Comparison of ENCODE assay signal across 1 cellular context in the genomic region with DNA sequence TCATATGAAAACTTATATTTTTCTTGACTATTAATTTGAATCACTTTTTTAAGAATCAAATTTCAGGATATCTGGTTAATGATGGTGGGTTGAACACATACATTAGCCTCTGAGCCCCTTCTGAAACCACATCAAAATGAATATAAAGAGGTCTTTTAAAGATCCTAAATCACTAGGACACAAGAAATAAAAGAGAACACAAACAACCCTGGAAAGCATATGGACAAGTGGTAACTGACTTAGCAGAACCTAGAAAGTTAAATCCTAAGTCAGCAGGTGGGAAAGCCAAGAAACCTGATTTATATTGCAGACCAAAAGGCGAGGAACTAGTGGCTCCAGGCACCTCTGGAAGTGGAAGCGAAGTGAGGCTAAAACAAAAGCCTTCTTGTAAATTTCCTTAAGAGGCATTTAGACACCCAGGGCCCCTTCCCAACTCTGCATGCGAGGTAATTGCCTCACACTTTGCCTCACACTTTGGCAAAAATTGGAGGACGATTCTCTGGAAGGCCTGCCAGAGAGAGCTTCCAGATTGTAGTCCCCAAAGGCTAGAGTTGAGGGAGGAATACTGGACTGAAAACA.
TF ChIP-seq lines count a peak whose summit lies in the region.

No MANE protein-coding gene starts in this region.

TF ChIP-seq in H1, 55 proteins besides CTCF, POLR2A, EP300 and RAD21:
- TF ChIP-seq RFX5 (IDR thresholded peaks at IDR 0.05; ENCODE audit: borderline replicate concordance, low read depth, low read length), result no peak
- TF ChIP-seq RXRA (IDR thresholded peaks at IDR 0.05; ENCODE audit: insufficient read depth, low read depth, low read length), result no peak
- no peak for TF ChIP-seq CREB1 (IDR thresholded peaks at IDR 0.05)
- no peak for TF ChIP-seq TAF7 (optimal IDR thresholded peaks at IDR 0.05; ENCODE audit: borderline replicate concordance, low read depth, low read length)
- TF ChIP-seq BCL11A (IDR thresholded peaks at IDR 0.05; ENCODE audit: low read depth in 2 of 2, low read length in 2 of 2), result no peak
- TF ChIP-seq BACH1 (IDR thresholded peaks at IDR 0.05; ENCODE audit: low read length), result no peak
- no peak for TF ChIP-seq FOSL1 (IDR thresholded peaks at IDR 0.05; ENCODE audit: insufficient read depth, low read depth, low read length)
- no peak for TF ChIP-seq KDM1A (IDR thresholded peaks at IDR 0.05; ENCODE audit: borderline replicate concordance, low read length)
- no peak for TF ChIP-seq MAFK (IDR thresholded peaks at IDR 0.05; ENCODE audit: low read depth, low read length)
- no peak for TF ChIP-seq ASH2L (IDR thresholded peaks at IDR 0.05; ENCODE audit: low read length)
